14 cellular contexts compared by ENCODE assay signal in genomic region chr1:217542837-217543236, GRCh38.
A peak's percentile ranks its signal among the peaks of the same experiment; 100 is the strongest.
DNase-seq lines count a peak whose midpoint lies in the region; ATAC-seq and TF ChIP-seq lines count a peak whose summit lies in the region.
"Had no signal": no experiment of that assay in that cellular context is flagged by ENCODE, and none has a peak within 500 bp of the region (broad histone marks: within the 10 kb centered on the region; RNA-seq: fewer than 3 reads in every experiment).

No MANE protein-coding gene starts in this region.

- no peak for TF ChIP-seq CTCF in vagina (IDR thresholded peaks at IDR 0.05)

- no peak overlapping the region for H3K4me3 Mint-ChIP-seq in stimulated activated naive CD8-positive, alpha-beta T cell treated with anti-CD3 and anti-CD28 coated beads, Interleukin-15, amount 100 ng/mL, for 72 hours
- H3K4me3 Mint-ChIP-seq: natural killer cell treated with Interleukin-12 subunit alpha and Interleukin-12 subunit beta and Interleukin-15 and Interleukin-18, amount 100 ng/mL, for 72 hours; T-helper 1 cell treated with Interleukin-12 subunit alpha and Interleukin-12 subunit beta and Interleukin-4 antibody, amounts not matched to agents 30 μg/mL and 1 μg/mL, for 36 hours had no signal

- H3K9me3 ChIP-seq in vagina = no peaks in the 10 kb centered on the region
- H3K9me3 ChIP-seq: upper lobe of left lung had no signal

- DNase-seq in germinal center (ENCODE audit: low spot score) (peak; percentile 42), vagina (ENCODE audit: extremely low spot score in 2 of 2) (no peak), left colon (no peak)
- no peak for DNase-seq in stimulated activated naive CD8-positive, alpha-beta T cell treated with anti-CD3 and anti-CD28 coated beads, Interleukin-15, amount 100 ng/mL, for 72 hours
- no peak for DNase-seq in effector CD8-positive, alpha-beta T cell (lab: John Stamatoyannopoulos, UW)
- DNase-seq: dermis blood vessel endothelial cell, kidney, NCI-H1092, upper lobe of left lung had no signal

- H3K27me3 ChIP-seq in vagina = no peaks in the 10 kb centered on the region
- H3K27me3 ChIP-seq: upper lobe of left lung had no signal

- H3K27me3 Mint-ChIP-seq in stimulated activated naive CD8-positive, alpha-beta T cell treated with anti-CD3 and anti-CD28 coated beads, Interleukin-15, amount 100 ng/mL, for 72 hours = no peaks in the 10 kb centered on the region
- H3K27me3 Mint-ChIP-seq: natural killer cell treated with Interleukin-12 subunit alpha and Interleukin-12 subunit beta and Interleukin-15 and Interleukin-18, amount 100 ng/mL, for 72 hours had no signal

- no peaks in the 10 kb centered on the region for H3K4me1 Mint-ChIP-seq in stimulated activated naive CD8-positive, alpha-beta T cell treated with anti-CD3 and anti-CD28 coated beads, Interleukin-15, amount 100 ng/mL, for 72 hours

- H3K27ac Mint-ChIP-seq in stimulated activated naive CD8-positive, alpha-beta T cell treated with anti-CD3 and anti-CD28 coated beads, Interleukin-15, amount 100 ng/mL, for 72 hours = no peak overlapping the region
- H3K27ac Mint-ChIP-seq: natural killer cell treated with Interleukin-12 subunit alpha and Interleukin-12 subunit beta and Interleukin-15 and Interleukin-18, amount 100 ng/mL, for 72 hours; T-helper 1 cell treated with Interleukin-12 subunit alpha and Interleukin-12 subunit beta and Interleukin-4 antibody, amounts not matched to agents 30 μg/mL and 1 μg/mL, for 36 hours had no signal

- peak; percentile 92 for ATAC-seq in GM18909 (IDR thresholded peaks at IDR 0.05; ENCODE audit: poor library complexity, unreplicated experiment)
- peak; percentile 93 for ATAC-seq in GM21619 (IDR thresholded peaks at IDR 0.05; ENCODE audit: unreplicated experiment)
- ATAC-seq in HG03108 (IDR thresholded peaks at IDR 0.05; ENCODE audit: unreplicated experiment) = peak; percentile 81
- ATAC-seq in stimulated activated naive CD8-positive, alpha-beta T cell treated with anti-CD3 and anti-CD28 coated beads, Interleukin-15, amount 100 ng/mL, for 72 hours = no peak
- ATAC-seq in left colon = no peak
- ATAC-seq: natural killer cell treated with Interleukin-12 subunit alpha and Interleukin-12 subunit beta and Interleukin-15 and Interleukin-18, amount 100 ng/mL, for 72 hours had no signal

- H3K4me3 ChIP-seq in vagina = no peak overlapping the region
- H3K4me3 ChIP-seq: upper lobe of left lung had no signal

- no peak for TF ChIP-seq POLR2A in vagina (IDR thresholded peaks at IDR 0.05)

- H3K4me1 ChIP-seq in vagina = peaks cover 5% of the 10 kb centered on the region
- H3K4me1 ChIP-seq: upper lobe of left lung had no signal

- intact Hi-C loops in vagina (cut with DNase I) (no loop called here), left colon (cut with DNase I, micrococcal nuclease) (no loop called here)

- no peaks in the 10 kb centered on the region for H3K36me3 ChIP-seq in vagina
- H3K36me3 ChIP-seq: upper lobe of left lung had no signal

- H3K9me3 Mint-ChIP-seq in stimulated activated naive CD8-positive, alpha-beta T cell treated with anti-CD3 and anti-CD28 coated beads, Interleukin-15, amount 100 ng/mL, for 72 hours = peaks cover 2 to 11% of the 10 kb centered on the region in 2 donors
- H3K9me3 Mint-ChIP-seq: natural killer cell treated with Interleukin-12 subunit alpha and Interleukin-12 subunit beta and Interleukin-15 and Interleukin-18, amount 100 ng/mL, for 72 hours had no signal

- H3K27ac ChIP-seq in vagina = no peak overlapping the region
- H3K27ac ChIP-seq: upper lobe of left lung had no signal

Comparison
In these comparisons a context has a peak if more than half of its experiments do, and no peak if none do; other contexts are left out.
1. ATAC-seq: peak in GM18909 (single experiment), GM21619 (single experiment) and HG03108 (single experiment); none in stimulated activated naive CD8-positive, alpha-beta T cell treated with anti-CD3 and anti-CD28 coated beads, Interleukin-15, amount 100 ng/mL, for 72 hours (single experiment) and left colon (single experiment).